Comparison of ENCODE assay signal across 8 cellular contexts in genomic region chr1:109099871-109100757, GRCh38. TPM values are rescaled to one million over a fixed set of nuclear protein-coding genes. Genes with fewer than 3 reads are reported as not detected.
A peak's percentile ranks its signal among the peaks of the same experiment; 100 is the strongest.
DNase-seq lines count a peak whose midpoint lies in the region; ATAC-seq and TF ChIP-seq lines count a peak whose summit lies in the region.

No MANE protein-coding gene starts in this region.

- H3K27ac Mint-ChIP-seq in activated B cell treated with CpG ODN at 0.5 μM for 24 hours, result peak overlapping the region; percentile 98

- H3K4me1 Mint-ChIP-seq in activated B cell treated with CpG ODN at 0.5 μM for 24 hours, result peaks cover 19% of the 10 kb centered on the region

- peak; percentile 37 for TF ChIP-seq CTCF in activated B cell treated with CpG ODN at 0.5 μM for 24 hours (IDR thresholded peaks at IDR 0.05)

- intact Hi-C loops in activated B cell treated with CpG ODN at 0.5 μM for 24 hours (cut with micrococcal nuclease), result loop anchor here (1.0 to 5.0 kb wide), 11 partner anchors 10 to 934 kb away; partner anchors contain the start of genes CLCC1, CYB561D1, PSMA5 and STRIP1

- ATAC-seq in GM18907 (IDR thresholded peaks at IDR 0.05; ENCODE audit: unreplicated experiment) (peak; percentile 93), HG03159 (IDR thresholded peaks at IDR 0.05; ENCODE audit: unreplicated experiment) (peak; percentile 93), activated B cell treated with CpG ODN at 0.5 μM for 24 hours (ENCODE audit: low read depth) (peak; percentile 88)

- CTCF ChIA-PET in activated B cell treated with CpG ODN at 0.5 μM for 24 hours (lab: Charles Lee), result interaction anchor here (0.6 to 2.3 kb wide), 16 partner anchors 9 to 1741 kb away, joined by 3 to 22 read pairs (median 4); partner anchors contain the start of genes CLCC1, ELAPOR1, TAF13 and TMEM167B

- H3K36me3 Mint-ChIP-seq in activated B cell treated with CpG ODN at 0.5 μM for 24 hours (ENCODE audit: low read depth), result peaks cover 36% of the 10 kb centered on the region

- H3K27me3 Mint-ChIP-seq in activated B cell treated with CpG ODN at 0.5 μM for 24 hours, result no peaks in the 10 kb centered on the region

- H3K4me3 Mint-ChIP-seq in activated B cell treated with CpG ODN at 0.5 μM for 24 hours, result peak overlapping the region; percentile 95

- POLR2A ChIA-PET in activated B cell treated with CpG ODN at 0.5 μM for 24 hours (lab: Charles Lee), result interaction anchor here (0.6 to 4.0 kb wide), 43 partner anchors 9 to 1285 kb away, joined by 3 to 140 read pairs (median 4); partner anchors contain the start of genes AMPD2, ATXN7L2, CLCC1 and CYB561D1

- H3K9me3 Mint-ChIP-seq in activated B cell treated with CpG ODN at 0.5 μM for 24 hours, result no peaks in the 10 kb centered on the region

- DNase-seq in AG08396 (ENCODE audit: low spot score) (peak; percentile 95), NCI-H2227 treated with DMSO at 0.1 percent for 48 hours (lab: John Stamatoyannopoulos, UW) (peak; percentile 95), activated B cell treated with CpG ODN at 0.5 μM for 24 hours (peak; percentile 93), islet precursor cell (peak; percentile 98)
- DNase-seq in central memory CD4-positive, alpha-beta T cell, result peak; percentile 97
- DNase-seq in stimulated activated CD4-positive, alpha-beta T cell treated with anti-CD3 and anti-CD28 coated beads, Interleukin-12 subunit alpha, Interleukin-12 subunit beta, amount 100 ng/mL, for 48 hours (ENCODE audit: low read depth in 2 of 3, low spot score in 1 of 3), result peak; percentile 95

RNA-seq across cellular contexts. Expression of gene TMEM167B, which starts 9.6 kb away (rescaled TPM):
- total RNA-seq in activated B cell treated with CpG ODN at 0.5 μM for 24 hours, result 45.0 and 48.2 TPM in 2 replicates

RNA-seq across cellular contexts. Expression of gene ELAPOR1, which starts 13.8 kb away (rescaled TPM):
- total RNA-seq in activated B cell treated with CpG ODN at 0.5 μM for 24 hours, result 0.27 and 0.38 TPM in 2 replicates

RNA-seq across cellular contexts. Expression of gene TAF13, which starts 24.3 kb away (rescaled TPM):
- 18.5 and 21.2 TPM in 2 replicates for total RNA-seq in activated B cell treated with CpG ODN at 0.5 μM for 24 hours

RNA-seq across cellular contexts. Expression of gene WDR47, which starts 58.2 kb away (rescaled TPM):
- 10.3 and 10.9 TPM in 2 replicates for total RNA-seq in activated B cell treated with CpG ODN at 0.5 μM for 24 hours

Comparison
In these comparisons a context has a peak if more than half of its experiments do, and no peak if none do; other contexts are left out.
1. Peak in every context shown above with its lines: DNase-seq and ATAC-seq.